In the genomic region with DNA sequence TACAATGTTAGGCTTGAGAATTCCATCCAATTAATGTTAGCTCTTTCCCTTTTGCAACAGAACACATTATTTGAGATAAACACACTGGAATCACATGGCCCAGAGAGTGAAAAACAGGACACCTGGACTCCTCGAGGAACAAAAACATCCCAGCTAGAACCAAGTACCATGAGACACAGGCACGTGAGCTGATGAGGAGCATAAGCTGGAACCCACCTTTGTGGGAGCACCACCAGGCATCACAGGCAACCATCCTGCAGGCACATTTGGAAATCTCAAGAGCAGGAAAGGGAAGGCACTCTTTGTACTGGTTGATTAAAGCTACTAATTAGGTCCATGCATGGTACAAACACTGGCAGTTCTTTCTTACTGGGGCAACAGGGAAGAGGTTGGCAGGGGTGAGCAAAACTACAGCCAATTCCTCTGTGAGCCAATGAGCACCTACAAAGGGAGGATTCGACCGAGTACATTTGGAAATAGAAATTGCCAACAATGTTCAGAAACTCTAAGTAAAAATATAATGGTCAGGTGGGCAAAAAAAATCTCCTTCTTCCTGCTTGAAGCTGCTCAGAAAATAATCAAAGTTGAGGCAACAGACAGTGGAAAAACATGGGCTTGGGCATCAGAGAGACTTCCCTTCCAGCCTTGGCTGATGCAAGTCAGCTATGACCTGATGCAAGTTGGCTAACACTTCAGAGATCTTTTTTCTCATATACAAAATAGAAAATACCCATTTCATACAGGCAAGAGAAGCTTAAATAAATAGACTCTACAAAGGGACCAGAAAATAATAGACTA, we compare ENCODE assay signal across 1 cellular context.
TF ChIP-seq lines count a peak whose summit lies in the region.

No MANE protein-coding gene starts in this region.

TF ChIP-seq in HepG2, 621 proteins besides CTCF, POLR2A, EP300 and RAD21 (continued from another document):
- TF ChIP-seq, protein P1, sequence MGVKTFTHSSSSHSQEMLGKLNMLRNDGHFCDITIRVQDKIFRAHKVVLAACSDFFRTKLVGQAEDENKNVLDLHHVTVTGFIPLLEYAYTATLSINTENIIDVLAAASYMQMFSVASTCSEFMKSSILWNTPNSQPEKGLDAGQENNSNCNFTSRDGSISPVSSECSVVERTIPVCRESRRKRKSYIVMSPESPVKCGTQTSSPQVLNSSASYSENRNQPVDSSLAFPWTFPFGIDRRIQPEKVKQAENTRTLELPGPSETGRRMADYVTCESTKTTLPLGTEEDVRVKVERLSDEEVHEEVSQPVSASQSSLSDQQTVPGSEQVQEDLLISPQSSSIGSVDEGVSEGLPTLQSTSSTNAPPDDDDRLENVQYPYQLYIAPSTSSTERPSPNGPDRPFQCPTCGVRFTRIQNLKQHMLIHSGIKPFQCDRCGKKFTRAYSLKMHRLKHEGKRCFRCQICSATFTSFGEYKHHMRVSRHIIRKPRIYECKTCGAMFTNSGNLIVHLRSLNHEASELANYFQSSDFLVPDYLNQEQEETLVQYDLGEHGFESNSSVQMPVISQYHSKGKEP (CRISPR knock-in tag; IDR thresholded peaks at IDR 0.05): no peak
TF ChIP-seq in HepG2: peak in this region for 0.
